1 cellular context compared by ENCODE assay signal in the genomic region with DNA sequence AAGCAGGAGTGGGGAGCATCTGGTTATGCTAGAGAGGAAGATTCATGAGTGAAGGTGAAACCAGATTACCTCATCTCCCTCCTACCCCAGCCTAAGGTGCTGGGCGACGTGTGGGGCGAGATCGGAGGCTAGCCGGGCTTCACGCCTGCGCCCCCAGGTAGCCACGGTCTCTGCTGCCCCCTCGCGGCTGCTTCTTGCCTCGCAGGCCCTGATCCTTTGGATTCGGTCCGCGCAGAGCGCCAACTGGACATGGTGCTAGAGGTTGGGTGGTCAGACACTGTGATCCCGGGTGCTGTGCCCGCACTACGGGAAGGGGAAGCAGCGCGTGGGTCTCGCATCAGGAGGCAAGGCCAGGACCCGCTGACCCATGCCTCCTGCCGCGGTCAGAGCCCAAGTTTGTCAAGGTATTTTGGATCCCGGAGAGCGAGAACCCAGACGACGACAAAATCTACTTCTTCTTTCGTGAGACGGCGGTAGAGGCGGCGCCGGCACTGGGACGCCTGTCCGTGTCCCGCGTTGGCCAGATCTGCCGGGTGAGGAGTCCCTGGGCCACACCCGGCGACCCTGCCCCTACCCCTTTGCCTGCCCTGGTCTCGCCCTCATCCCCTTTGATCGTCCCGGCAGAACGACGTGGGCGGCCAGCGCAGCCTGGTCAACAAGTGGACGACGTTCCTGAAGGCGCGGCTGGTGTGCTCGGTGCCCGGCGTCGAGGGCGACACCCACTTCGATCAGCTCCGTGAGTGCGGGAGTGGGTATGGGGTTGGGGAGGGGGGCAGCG.
TF ChIP-seq lines count a peak whose summit lies in the region.

No MANE protein-coding gene starts in this region.

TF ChIP-seq in HepG2, 621 proteins besides CTCF, POLR2A, EP300 and RAD21 (continued from another document and continues in another):
- TF ChIP-seq PAX8 (CRISPR knock-in tag; IDR thresholded peaks at IDR 0.05; ENCODE audit: borderline replicate concordance), result no peak
- TF ChIP-seq, protein P1, sequence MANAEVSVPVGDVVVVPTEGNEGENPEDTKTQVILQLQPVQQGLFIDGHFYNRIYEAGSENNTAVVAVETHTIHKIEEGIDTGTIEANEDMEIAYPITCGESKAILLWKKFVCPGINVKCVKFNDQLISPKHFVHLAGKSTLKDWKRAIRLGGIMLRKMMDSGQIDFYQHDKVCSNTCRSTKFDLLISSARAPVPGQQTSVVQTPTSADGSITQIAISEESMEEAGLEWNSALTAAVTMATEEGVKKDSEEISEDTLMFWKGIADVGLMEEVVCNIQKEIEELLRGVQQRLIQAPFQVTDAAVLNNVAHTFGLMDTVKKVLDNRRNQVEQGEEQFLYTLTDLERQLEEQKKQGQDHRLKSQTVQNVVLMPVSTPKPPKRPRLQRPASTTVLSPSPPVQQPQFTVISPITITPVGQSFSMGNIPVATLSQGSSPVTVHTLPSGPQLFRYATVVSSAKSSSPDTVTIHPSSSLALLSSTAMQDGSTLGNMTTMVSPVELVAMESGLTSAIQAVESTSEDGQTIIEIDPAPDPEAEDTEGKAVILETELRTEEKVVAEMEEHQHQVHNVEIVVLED (CRISPR knock-in tag; IDR thresholded peaks at IDR 0.05; ENCODE audit: borderline replicate concordance), result peak; percentile 29; the same call in 1 of the 2 replicates
- peak; percentile 83; the same call in 1 of the 2 replicates for TF ChIP-seq TSC22D2 (CRISPR knock-in tag; IDR thresholded peaks at IDR 0.05; ENCODE audit: borderline replicate concordance)
- TF ChIP-seq, protein P2, sequence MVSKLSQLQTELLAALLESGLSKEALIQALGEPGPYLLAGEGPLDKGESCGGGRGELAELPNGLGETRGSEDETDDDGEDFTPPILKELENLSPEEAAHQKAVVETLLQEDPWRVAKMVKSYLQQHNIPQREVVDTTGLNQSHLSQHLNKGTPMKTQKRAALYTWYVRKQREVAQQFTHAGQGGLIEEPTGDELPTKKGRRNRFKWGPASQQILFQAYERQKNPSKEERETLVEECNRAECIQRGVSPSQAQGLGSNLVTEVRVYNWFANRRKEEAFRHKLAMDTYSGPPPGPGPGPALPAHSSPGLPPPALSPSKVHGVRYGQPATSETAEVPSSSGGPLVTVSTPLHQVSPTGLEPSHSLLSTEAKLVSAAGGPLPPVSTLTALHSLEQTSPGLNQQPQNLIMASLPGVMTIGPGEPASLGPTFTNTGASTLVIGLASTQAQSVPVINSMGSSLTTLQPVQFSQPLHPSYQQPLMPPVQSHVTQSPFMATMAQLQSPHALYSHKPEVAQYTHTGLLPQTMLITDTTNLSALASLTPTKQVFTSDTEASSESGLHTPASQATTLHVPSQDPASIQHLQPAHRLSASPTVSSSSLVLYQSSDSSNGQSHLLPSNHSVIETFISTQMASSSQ (IDR thresholded peaks at IDR 0.05; ENCODE audit: low read depth), result no peak
- TF ChIP-seq, protein P2 (CRISPR knock-in tag; IDR thresholded peaks at IDR 0.05; ENCODE audit: borderline replicate concordance), result no peak
- 0 out of 2 replicates have a peak, but pooled peaks have one; percentile 48 for TF ChIP-seq SIN3B (IDR thresholded peaks at IDR 0.05; ENCODE audit: low read length)
- TF ChIP-seq ZIK1 (CRISPR knock-in tag; IDR thresholded peaks at IDR 0.05; ENCODE audit: borderline replicate concordance, low read depth), result no peak
- TF ChIP-seq ZNF292 (CRISPR knock-in tag; IDR thresholded peaks at IDR 0.05; ENCODE audit: borderline replicate concordance, low read depth), result no peak
- TF ChIP-seq CREB1 (IDR thresholded peaks at IDR 0.05), result no peak
- TF ChIP-seq CREB1 (CRISPR knock-in tag; IDR thresholded peaks at IDR 0.05), result no peak
- no peak for TF ChIP-seq SNRNP70 (IDR thresholded peaks at IDR 0.05; ENCODE audit: low read depth, low read length)
- TF ChIP-seq, protein P3, sequence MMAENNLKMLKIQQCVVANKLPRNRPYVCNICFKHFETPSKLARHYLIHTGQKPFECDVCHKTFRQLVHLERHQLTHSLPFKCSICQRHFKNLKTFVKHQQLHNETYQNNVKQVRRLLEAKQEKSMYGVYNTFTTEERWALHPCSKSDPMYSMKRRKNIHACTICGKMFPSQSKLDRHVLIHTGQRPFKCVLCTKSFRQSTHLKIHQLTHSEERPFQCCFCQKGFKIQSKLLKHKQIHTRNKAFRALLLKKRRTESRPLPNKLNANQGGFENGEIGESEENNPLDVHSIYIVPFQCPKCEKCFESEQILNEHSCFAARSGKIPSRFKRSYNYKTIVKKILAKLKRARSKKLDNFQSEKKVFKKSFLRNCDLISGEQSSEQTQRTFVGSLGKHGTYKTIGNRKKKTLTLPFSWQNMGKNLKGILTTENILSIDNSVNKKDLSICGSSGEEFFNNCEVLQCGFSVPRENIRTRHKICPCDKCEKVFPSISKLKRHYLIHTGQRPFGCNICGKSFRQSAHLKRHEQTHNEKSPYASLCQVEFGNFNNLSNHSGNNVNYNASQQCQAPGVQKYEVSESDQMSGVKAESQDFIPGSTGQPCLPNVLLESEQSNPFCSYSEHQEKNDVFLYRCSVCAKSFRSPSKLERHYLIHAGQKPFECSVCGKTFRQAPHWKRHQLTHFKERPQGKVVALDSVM (CRISPR knock-in tag; IDR thresholded peaks at IDR 0.05), result peak; percentile 56; the same call in 1 of the 2 replicates
- 0 out of 2 replicates have a peak, but pooled peaks have one; percentile 68 for TF ChIP-seq KLF6 (CRISPR knock-in tag; IDR thresholded peaks at IDR 0.05)
- TF ChIP-seq PCBP1 (IDR thresholded peaks at IDR 0.05; ENCODE audit: borderline replicate concordance, low read depth, low read length), result 0 out of 2 replicates have a peak, but pooled peaks have one; percentile 70
- TF ChIP-seq ZNF256 (CRISPR knock-in tag; conservative IDR thresholded peaks at IDR 0.05), result no peak
- peak; percentile 47 for TF ChIP-seq CBX1 (IDR thresholded peaks at IDR 0.05; ENCODE audit: low read depth)
- TF ChIP-seq FOXM1 (CRISPR knock-in tag; IDR thresholded peaks at IDR 0.05), result no peak
- TF ChIP-seq CBFB (CRISPR knock-in tag; IDR thresholded peaks at IDR 0.05), result peak; percentile 44; the same call in 1 of the 2 replicates
- no peak for TF ChIP-seq EHMT2 (IDR thresholded peaks at IDR 0.05; ENCODE audit: borderline replicate concordance, low read depth, low read length)
- TF ChIP-seq ZNF235 (CRISPR knock-in tag; IDR thresholded peaks at IDR 0.05; ENCODE audit: borderline replicate concordance), result no peak
- TF ChIP-seq ZC3H4 (CRISPR knock-in tag; IDR thresholded peaks at IDR 0.05; ENCODE audit: borderline replicate concordance), result no peak
- TF ChIP-seq ZNF501 (CRISPR knock-in tag; IDR thresholded peaks at IDR 0.05), result 0 out of 2 replicates have a peak, but pooled peaks have one; percentile 30
- no peak for TF ChIP-seq NONO (IDR thresholded peaks at IDR 0.05)
- peak; percentile 86 for TF ChIP-seq NONO (CRISPR knock-in tag; conservative IDR thresholded peaks at IDR 0.05)
- 0 out of 2 replicates have a peak, but pooled peaks have one; percentile 59 for TF ChIP-seq ATF7-NPFF (CRISPR knock-in tag; IDR thresholded peaks at IDR 0.05; ENCODE audit: low read depth)
- TF ChIP-seq KAT2B (IDR thresholded peaks at IDR 0.05; ENCODE audit: borderline replicate concordance, low read depth, low read length), result no peak
- no peak for TF ChIP-seq SRSF9 (IDR thresholded peaks at IDR 0.05; ENCODE audit: borderline replicate concordance, insufficient read depth, low read depth, low read length, poor library complexity, severe bottlenecking)
- TF ChIP-seq ZC3H13 (CRISPR knock-in tag; IDR thresholded peaks at IDR 0.05), result no peak
- 0 out of 2 replicates have a peak, but pooled peaks have one; percentile 66 for TF ChIP-seq ZNF350 (CRISPR knock-in tag; IDR thresholded peaks at IDR 0.05; ENCODE audit: borderline replicate concordance, low read depth)
- no peak for TF ChIP-seq ASH2L (IDR thresholded peaks at IDR 0.05; ENCODE audit: insufficient read length, low read depth, low read length)
- TF ChIP-seq YEATS4 (CRISPR knock-in tag; IDR thresholded peaks at IDR 0.05; ENCODE audit: borderline replicate concordance), result no peak
- no peak for TF ChIP-seq ZNF468 (CRISPR knock-in tag; IDR thresholded peaks at IDR 0.05)
- peak; percentile 69; the same call in 1 of the 2 replicates for TF ChIP-seq ZNF124 (CRISPR knock-in tag; IDR thresholded peaks at IDR 0.05)
- TF ChIP-seq, protein P4, sequence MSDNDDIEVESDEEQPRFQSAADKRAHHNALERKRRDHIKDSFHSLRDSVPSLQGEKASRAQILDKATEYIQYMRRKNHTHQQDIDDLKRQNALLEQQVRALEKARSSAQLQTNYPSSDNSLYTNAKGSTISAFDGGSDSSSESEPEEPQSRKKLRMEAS (IDR thresholded peaks at IDR 0.05), result no peak
- TF ChIP-seq HOXA5 (CRISPR knock-in tag; IDR thresholded peaks at IDR 0.05), result no peak
- peak; percentile 78; the same call in 1 of the 2 replicates for TF ChIP-seq RELA (CRISPR knock-in tag; IDR thresholded peaks at IDR 0.05)
- TF ChIP-seq KLF16 (CRISPR knock-in tag; IDR thresholded peaks at IDR 0.05), result 0 out of 4 replicates have a peak, but pooled peaks of 1 of the 2 experiments have one; percentile 40
- no peak for TF ChIP-seq FOXK2 (IDR thresholded peaks at IDR 0.05)
- TF ChIP-seq ZNF790 (CRISPR knock-in tag; IDR thresholded peaks at IDR 0.05; ENCODE audit: borderline replicate concordance), result no peak
- peak; percentile 48; the same call in 1 of the 2 replicates for TF ChIP-seq SSRP1 (CRISPR knock-in tag; IDR thresholded peaks at IDR 0.05)
- TF ChIP-seq MEIS2 (CRISPR knock-in tag; IDR thresholded peaks at IDR 0.05), result no peak
- TF ChIP-seq EED (CRISPR knock-in tag; IDR thresholded peaks at IDR 0.05), result no peak
- no peak for TF ChIP-seq ZNF296 (CRISPR knock-in tag; conservative IDR thresholded peaks at IDR 0.05)
- TF ChIP-seq NR2F1 (CRISPR knock-in tag; IDR thresholded peaks at IDR 0.05), result no peak
- TF ChIP-seq SMC3 (IDR thresholded peaks at IDR 0.05; ENCODE audit: low read length), result peak; percentile 79; the same call in 1 of the 2 replicates
- TF ChIP-seq, protein P5, sequence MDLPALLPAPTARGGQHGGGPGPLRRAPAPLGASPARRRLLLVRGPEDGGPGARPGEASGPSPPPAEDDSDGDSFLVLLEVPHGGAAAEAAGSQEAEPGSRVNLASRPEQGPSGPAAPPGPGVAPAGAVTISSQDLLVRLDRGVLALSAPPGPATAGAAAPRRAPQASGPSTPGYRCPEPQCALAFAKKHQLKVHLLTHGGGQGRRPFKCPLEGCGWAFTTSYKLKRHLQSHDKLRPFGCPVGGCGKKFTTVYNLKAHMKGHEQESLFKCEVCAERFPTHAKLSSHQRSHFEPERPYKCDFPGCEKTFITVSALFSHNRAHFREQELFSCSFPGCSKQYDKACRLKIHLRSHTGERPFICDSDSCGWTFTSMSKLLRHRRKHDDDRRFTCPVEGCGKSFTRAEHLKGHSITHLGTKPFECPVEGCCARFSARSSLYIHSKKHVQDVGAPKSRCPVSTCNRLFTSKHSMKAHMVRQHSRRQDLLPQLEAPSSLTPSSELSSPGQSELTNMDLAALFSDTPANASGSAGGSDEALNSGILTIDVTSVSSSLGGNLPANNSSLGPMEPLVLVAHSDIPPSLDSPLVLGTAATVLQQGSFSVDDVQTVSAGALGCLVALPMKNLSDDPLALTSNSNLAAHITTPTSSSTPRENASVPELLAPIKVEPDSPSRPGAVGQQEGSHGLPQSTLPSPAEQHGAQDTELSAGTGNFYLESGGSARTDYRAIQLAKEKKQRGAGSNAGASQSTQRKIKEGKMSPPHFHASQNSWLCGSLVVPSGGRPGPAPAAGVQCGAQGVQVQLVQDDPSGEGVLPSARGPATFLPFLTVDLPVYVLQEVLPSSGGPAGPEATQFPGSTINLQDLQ (CRISPR knock-in tag; IDR thresholded peaks at IDR 0.05), result no peak
- TF ChIP-seq ZMYM4 (CRISPR knock-in tag; IDR thresholded peaks at IDR 0.05), result peak; percentile 59; the same call in 1 of the 2 replicates
- peak; percentile 89 for TF ChIP-seq KDM4B (CRISPR knock-in tag; IDR thresholded peaks at IDR 0.05)
- peak; percentile 96 for TF ChIP-seq HOXA3 (CRISPR knock-in tag; IDR thresholded peaks at IDR 0.05)
- TF ChIP-seq FOXA1 (IDR thresholded peaks at IDR 0.05), result no peak
- peak; percentile 35; the same call in 1 of the 2 replicates for TF ChIP-seq FOXA1 (CRISPR knock-in tag; IDR thresholded peaks at IDR 0.05)
- TF ChIP-seq YY1 (IDR thresholded peaks at IDR 0.05; ENCODE audit: insufficient read depth, insufficient replicate concordance, low read depth, low read length), result peak; percentile 74
- no peak for TF ChIP-seq ZBTB3 (CRISPR knock-in tag; IDR thresholded peaks at IDR 0.05; ENCODE audit: borderline replicate concordance, low read depth)
- peak; percentile 76 for TF ChIP-seq GABPB1 (CRISPR knock-in tag; IDR thresholded peaks at IDR 0.05)
- TF ChIP-seq, protein P6, sequence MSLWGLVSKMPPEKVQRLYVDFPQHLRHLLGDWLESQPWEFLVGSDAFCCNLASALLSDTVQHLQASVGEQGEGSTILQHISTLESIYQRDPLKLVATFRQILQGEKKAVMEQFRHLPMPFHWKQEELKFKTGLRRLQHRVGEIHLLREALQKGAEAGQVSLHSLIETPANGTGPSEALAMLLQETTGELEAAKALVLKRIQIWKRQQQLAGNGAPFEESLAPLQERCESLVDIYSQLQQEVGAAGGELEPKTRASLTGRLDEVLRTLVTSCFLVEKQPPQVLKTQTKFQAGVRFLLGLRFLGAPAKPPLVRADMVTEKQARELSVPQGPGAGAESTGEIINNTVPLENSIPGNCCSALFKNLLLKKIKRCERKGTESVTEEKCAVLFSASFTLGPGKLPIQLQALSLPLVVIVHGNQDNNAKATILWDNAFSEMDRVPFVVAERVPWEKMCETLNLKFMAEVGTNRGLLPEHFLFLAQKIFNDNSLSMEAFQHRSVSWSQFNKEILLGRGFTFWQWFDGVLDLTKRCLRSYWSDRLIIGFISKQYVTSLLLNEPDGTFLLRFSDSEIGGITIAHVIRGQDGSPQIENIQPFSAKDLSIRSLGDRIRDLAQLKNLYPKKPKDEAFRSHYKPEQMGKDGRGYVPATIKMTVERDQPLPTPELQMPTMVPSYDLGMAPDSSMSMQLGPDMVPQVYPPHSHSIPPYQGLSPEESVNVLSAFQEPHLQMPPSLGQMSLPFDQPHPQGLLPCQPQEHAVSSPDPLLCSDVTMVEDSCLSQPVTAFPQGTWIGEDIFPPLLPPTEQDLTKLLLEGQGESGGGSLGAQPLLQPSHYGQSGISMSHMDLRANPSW (CRISPR knock-in tag; IDR thresholded peaks at IDR 0.05; ENCODE audit: borderline replicate concordance), result no peak
- TF ChIP-seq SUZ12 (IDR thresholded peaks at IDR 0.05; ENCODE audit: low read depth, low read length), result no peak
- TF ChIP-seq ZNF446 (CRISPR knock-in tag; IDR thresholded peaks at IDR 0.05), result no peak
- TF ChIP-seq DNMT1 (CRISPR knock-in tag; IDR thresholded peaks at IDR 0.05), result no peak
- TF ChIP-seq FOXC1 (CRISPR knock-in tag; IDR thresholded peaks at IDR 0.05; ENCODE audit: borderline replicate concordance), result peak; percentile 46; the same call in 1 of the 2 replicates
- peak; percentile 61; the same call in 1 of the 2 replicates for TF ChIP-seq JUND (CRISPR knock-in tag; IDR thresholded peaks at IDR 0.05)
